Comparison of ENCODE assay signal across 15 cellular contexts in genomic region chr9:17130725-17131124, GRCh38. TPM values are rescaled to one million over a fixed set of nuclear protein-coding genes. Genes with fewer than 3 reads are reported as not detected.
DNase-seq lines count a peak whose midpoint lies in the region; ATAC-seq and TF ChIP-seq lines count a peak whose summit lies in the region.
"Had no signal": no experiment of that assay in that cellular context is flagged by ENCODE, and none has a peak within 500 bp of the region (broad histone marks: within the 10 kb centered on the region; RNA-seq: fewer than 3 reads in every experiment).

No MANE protein-coding gene starts in this region.

- H3K4me3 Mint-ChIP-seq in CD14-positive monocyte (no peak overlapping the region), GM23338 (no peak overlapping the region)
- H3K4me3 Mint-ChIP-seq in effector memory CD8-positive, alpha-beta T cell, result no peak overlapping the region
- H3K4me3 Mint-ChIP-seq: CD8-positive, alpha-beta T cell; HFFc6 had no signal

- H3K4me1 ChIP-seq in GM23338 (ENCODE audit: insufficient read depth), result 0 out of 2 replicates have a peak, but pooled peaks cover 6% of the 10 kb centered on the region
- H3K4me1 ChIP-seq: Caco-2 had no signal

- peaks cover under 1 to 4% (median 2%) of the 10 kb centered on the region in 3 donors for H3K27me3 Mint-ChIP-seq in CD14-positive monocyte (ENCODE audit: low read depth in 3 of 3)
- H3K27me3 Mint-ChIP-seq in GM23338 (ENCODE audit: insufficient read depth, low read depth, poor library complexity), result peaks cover 19% of the 10 kb centered on the region
- H3K27me3 Mint-ChIP-seq in effector memory CD8-positive, alpha-beta T cell, result peaks cover 9 to 11% of the 10 kb centered on the region in 2 donors
- H3K27me3 Mint-ChIP-seq: CD4-positive, CD25-positive, alpha-beta regulatory T cell had no signal

- peaks cover 0 to 3% (median 0%) of the 10 kb centered on the region in 7 donors for H3K9me3 Mint-ChIP-seq in CD14-positive monocyte
- no peaks in the 10 kb centered on the region for H3K9me3 Mint-ChIP-seq in GM23338
- peaks cover 7 to 13% of the 10 kb centered on the region in 2 donors for H3K9me3 Mint-ChIP-seq in effector memory CD8-positive, alpha-beta T cell
- H3K9me3 Mint-ChIP-seq: CD8-positive, alpha-beta T cell; HFFc6 had no signal

- H3K36me3 ChIP-seq in GM23338 (ENCODE audit: insufficient read depth), result no peaks in the 10 kb centered on the region
- H3K36me3 ChIP-seq: HAP-1 had no signal

- no peaks in the 10 kb centered on the region for H3F3A ChIP-seq in GM23338 (replicated peaks; ENCODE audit: low read depth)

- H3K27me3 ChIP-seq in GM23338 (ENCODE audit: insufficient read depth), result peaks cover 12% of the 10 kb centered on the region

- no peak overlapping the region for H3K4me2 ChIP-seq in GM23338

- ATAC-seq in GM23338 (no peak), left lobe of liver (peak; percentile 10), HG02759 (IDR thresholded peaks at IDR 0.05; ENCODE audit: unreplicated experiment) (no peak), GM18858 (IDR thresholded peaks at IDR 0.05; ENCODE audit: unreplicated experiment) (no peak)
- ATAC-seq in effector memory CD8-positive, alpha-beta T cell (replicated peaks), result no peak
- ATAC-seq: CD8-positive, alpha-beta T cell had no signal

- H3K36me3 Mint-ChIP-seq in CD14-positive monocyte (peaks cover 0 to 2% of the 10 kb centered on the region in 2 donors), GM23338 (ENCODE audit: low read depth) (no peaks in the 10 kb centered on the region; the same call in 2 of the 3 replicates)
- H3K36me3 Mint-ChIP-seq in effector memory CD8-positive, alpha-beta T cell (ENCODE audit: insufficient read depth), result no peaks in the 10 kb centered on the region
- H3K36me3 Mint-ChIP-seq: CD4-positive, CD25-positive, alpha-beta regulatory T cell; CD8-positive, alpha-beta T cell had no signal

- no peak overlapping the region for H3K4me3 ChIP-seq in GM23338
- H3K4me3 ChIP-seq: HAP-1 had no signal

- H3K79me2 ChIP-seq in GM23338 (replicated peaks; ENCODE audit: insufficient read depth), result no peaks in the 10 kb centered on the region

- H3K4me1 Mint-ChIP-seq in CD14-positive monocyte (peaks cover 21% of the 10 kb centered on the region), GM23338 (peaks cover 12% of the 10 kb centered on the region)
- H3K4me1 Mint-ChIP-seq in effector memory CD8-positive, alpha-beta T cell (ENCODE audit: low read depth in 2 of 2), result peaks cover 0 to 4% of the 10 kb centered on the region in 2 donors

- no peak for TF ChIP-seq CTCF in CD14-positive monocyte (IDR thresholded peaks at IDR 0.05)
- no peak for TF ChIP-seq CTCF in GM23338 (conservative IDR thresholded peaks at IDR 0.05; ENCODE audit: low read depth in 2 of 2)

- H3K27ac ChIP-seq in GM23338 (ENCODE audit: low read depth), result no peak overlapping the region

- H3K9me2 ChIP-seq in GM23338 (ENCODE audit: insufficient read depth), result 0 out of 2 replicates have a peak, but pooled peaks cover 2% of the 10 kb centered on the region

- DNase-seq in CD14-positive monocyte (ENCODE audit: low spot score) (no peak), GM23338 (ENCODE audit: low spot score) (no peak), left lobe of liver (ENCODE audit: low spot score) (no peak)
- no peak for DNase-seq in effector memory CD8-positive, alpha-beta T cell
- DNase-seq: C1 segment of cervical spinal cord; Caco-2; CD4-positive, CD25-positive, alpha-beta regulatory T cell; CD8-positive, alpha-beta T cell; DMS153; DND-41; GOT3; HFFc6 had no signal

- no peaks in the 10 kb centered on the region for H4K20me1 ChIP-seq in GM23338 (replicated peaks; ENCODE audit: insufficient read depth)

- H3K27ac Mint-ChIP-seq in CD14-positive monocyte (peak overlapping the region in 5 of 7 donors; percentile 13 to 72 (median 50)), GM23338 (no peak overlapping the region)
- no peak overlapping the region for H3K27ac Mint-ChIP-seq in effector memory CD8-positive, alpha-beta T cell
- H3K27ac Mint-ChIP-seq: CD4-positive, CD25-positive, alpha-beta regulatory T cell; CD8-positive, alpha-beta T cell; HFFc6 had no signal

- intact Hi-C loops in CD14-positive monocyte (cut with micrococcal nuclease), result no loop called here

- H2AFZ ChIP-seq in GM23338, result peak overlapping the region; percentile 43; the same call in 1 of the 2 replicates

TF ChIP-seq in GM23338, 12 proteins besides CTCF, POLR2A, EP300 and RAD21 (continues in another document):
- TF ChIP-seq JUNB (IDR thresholded peaks at IDR 0.05; ENCODE audit: unreplicated experiment) (no peak), EZH2 (IDR thresholded peaks at IDR 0.05; ENCODE audit: low read depth, unreplicated experiment) (no peak), POLR2AphosphoS5 (IDR thresholded peaks at IDR 0.05; ENCODE audit: low read depth) (no peak)
- TF ChIP-seq, protein P1, sequence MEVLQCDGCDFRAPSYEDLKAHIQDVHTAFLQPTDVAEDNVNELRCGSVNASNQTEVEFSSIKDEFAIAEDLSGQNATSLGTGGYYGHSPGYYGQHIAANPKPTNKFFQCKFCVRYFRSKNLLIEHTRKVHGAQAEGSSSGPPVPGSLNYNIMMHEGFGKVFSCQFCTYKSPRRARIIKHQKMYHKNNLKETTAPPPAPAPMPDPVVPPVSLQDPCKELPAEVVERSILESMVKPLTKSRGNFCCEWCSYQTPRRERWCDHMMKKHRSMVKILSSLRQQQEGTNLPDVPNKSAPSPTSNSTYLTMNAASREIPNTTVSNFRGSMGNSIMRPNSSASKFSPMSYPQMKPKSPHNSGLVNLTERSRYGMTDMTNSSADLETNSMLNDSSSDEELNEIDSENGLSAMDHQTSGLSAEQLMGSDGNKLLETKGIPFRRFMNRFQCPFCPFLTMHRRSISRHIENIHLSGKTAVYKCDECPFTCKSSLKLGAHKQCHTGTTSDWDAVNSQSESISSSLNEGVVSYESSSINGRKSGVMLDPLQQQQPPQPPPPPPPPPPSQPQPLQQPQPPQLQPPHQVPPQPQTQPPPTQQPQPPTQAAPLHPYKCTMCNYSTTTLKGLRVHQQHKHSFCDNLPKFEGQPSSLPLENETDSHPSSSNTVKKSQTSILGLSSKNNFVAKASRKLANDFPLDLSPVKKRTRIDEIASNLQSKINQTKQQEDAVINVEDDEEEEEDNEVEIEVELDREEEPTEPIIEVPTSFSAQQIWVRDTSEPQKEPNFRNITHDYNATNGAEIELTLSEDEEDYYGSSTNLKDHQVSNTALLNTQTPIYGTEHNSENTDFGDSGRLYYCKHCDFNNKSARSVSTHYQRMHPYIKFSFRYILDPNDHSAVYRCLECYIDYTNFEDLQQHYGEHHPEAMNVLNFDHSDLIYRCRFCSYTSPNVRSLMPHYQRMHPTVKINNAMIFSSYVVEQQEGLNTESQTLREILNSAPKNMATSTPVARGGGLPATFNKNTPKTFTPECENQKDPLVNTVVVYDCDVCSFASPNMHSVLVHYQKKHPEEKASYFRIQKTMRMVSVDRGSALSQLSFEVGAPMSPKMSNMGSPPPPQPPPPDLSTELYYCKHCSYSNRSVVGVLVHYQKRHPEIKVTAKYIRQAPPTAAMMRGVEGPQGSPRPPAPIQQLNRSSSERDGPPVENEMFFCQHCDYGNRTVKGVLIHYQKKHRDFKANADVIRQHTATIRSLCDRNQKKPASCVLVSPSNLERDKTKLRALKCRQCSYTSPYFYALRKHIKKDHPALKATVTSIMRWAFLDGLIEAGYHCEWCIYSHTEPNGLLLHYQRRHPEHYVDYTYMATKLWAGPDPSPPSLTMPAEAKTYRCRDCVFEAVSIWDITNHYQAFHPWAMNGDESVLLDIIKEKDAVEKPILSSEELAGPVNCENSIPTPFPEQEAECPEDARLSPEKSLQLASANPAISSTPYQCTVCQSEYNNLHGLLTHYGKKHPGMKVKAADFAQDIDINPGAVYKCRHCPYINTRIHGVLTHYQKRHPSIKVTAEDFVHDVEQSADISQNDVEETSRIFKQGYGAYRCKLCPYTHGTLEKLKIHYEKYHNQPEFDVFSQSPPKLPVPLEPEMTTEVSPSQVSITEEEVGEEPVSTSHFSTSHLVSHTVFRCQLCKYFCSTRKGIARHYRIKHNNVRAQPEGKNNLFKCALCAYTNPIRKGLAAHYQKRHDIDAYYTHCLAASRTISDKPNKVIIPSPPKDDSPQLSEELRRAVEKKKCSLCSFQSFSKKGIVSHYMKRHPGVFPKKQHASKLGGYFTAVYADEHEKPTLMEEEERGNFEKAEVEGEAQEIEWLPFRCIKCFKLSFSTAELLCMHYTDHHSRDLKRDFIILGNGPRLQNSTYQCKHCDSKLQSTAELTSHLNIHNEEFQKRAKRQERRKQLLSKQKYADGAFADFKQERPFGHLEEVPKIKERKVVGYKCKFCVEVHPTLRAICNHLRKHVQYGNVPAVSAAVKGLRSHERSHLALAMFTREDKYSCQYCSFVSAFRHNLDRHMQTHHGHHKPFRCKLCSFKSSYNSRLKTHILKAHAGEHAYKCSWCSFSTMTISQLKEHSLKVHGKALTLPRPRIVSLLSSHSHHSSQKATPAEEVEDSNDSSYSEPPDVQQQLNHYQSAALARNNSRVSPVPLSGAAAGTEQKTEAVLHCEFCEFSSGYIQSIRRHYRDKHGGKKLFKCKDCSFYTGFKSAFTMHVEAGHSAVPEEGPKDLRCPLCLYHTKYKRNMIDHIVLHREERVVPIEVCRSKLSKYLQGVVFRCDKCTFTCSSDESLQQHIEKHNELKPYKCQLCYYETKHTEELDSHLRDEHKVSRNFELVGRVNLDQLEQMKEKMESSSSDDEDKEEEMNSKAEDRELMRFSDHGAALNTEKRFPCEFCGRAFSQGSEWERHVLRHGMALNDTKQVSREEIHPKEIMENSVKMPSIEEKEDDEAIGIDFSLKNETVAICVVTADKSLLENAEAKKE (CRISPR knock-in tag; IDR thresholded peaks at IDR 0.05), result no peak

RNA-seq across cellular contexts. Expression of gene CNTLN, which starts 4.1 kb away (rescaled TPM):
- polyA plus RNA-seq in CD14-positive monocyte (1 to 10 TPM; 2.2 to 4.0 TPM), GM23338 (2016; fragmentation: Nextera tagmentation; extraction: Ambion mirVana) (18.0 and 21.8 TPM in 2 replicates)
- 12.1 and 17.7 TPM in 2 replicates for total RNA-seq in GM23338 (2014; rRNA removed; shearing (Covaris generic))
- total RNA-seq in left lobe of liver, result 8.5 TPM
- total RNA-seq: CD8-positive, alpha-beta T cell had no signal

Comparison
In these comparisons a context has a peak if more than half of its experiments do, and no peak if none do; other contexts are left out.
1. H3K27ac Mint-ChIP-seq: peak in CD14-positive monocyte (5 of 7); none in GM23338 (single experiment) and effector memory CD8-positive, alpha-beta T cell (0 of 2).